9 cellular contexts compared by ENCODE assay signal in genomic region chr1:9069324-9070100, GRCh38. TPM values are rescaled to one million over a fixed set of nuclear protein-coding genes. Genes with fewer than 3 reads are reported as not detected.
DNase-seq lines count a peak whose midpoint lies in the region; ATAC-seq and TF ChIP-seq lines count a peak whose summit lies in the region.
"Had no signal": no experiment of that assay in that cellular context is flagged by ENCODE, and none has a peak within 500 bp of the region (broad histone marks: within the 10 kb centered on the region; RNA-seq: fewer than 3 reads in every experiment).

Gene SLC2A5 (minus strand): TSS chr1:9069635. CDS start chr1:9069536, 99 bp downstream.

- no peak for TF ChIP-seq CTCF in glutamatergic neuron (IDR thresholded peaks at IDR 0.05; ENCODE audit: partially characterized antibody, unreplicated experiment)
- no peak for TF ChIP-seq CTCF in PC-3 (conservative IDR thresholded peaks at IDR 0.05; ENCODE audit: low read depth, low read length)

- no peak within 1 kb of the TSS for H3K4me2 ChIP-seq in PC-3 (ENCODE audit: low read length)

- H3K4me3 Mint-ChIP-seq in activated naive CD4-positive, alpha-beta T cell treated with anti-CD3 and anti-CD28 coated beads, Interleukin-2, amount 10 ng/mL, durations not matched to agents 7 days and 5 days, result no peak within 1 kb of the TSS
- peak within 1 kb of the TSS; percentile 43 for H3K4me3 Mint-ChIP-seq in glutamatergic neuron (ENCODE audit: unreplicated experiment)
- peak within 1 kb of the TSS; percentile 73 for H3K4me3 Mint-ChIP-seq in stimulated activated memory B cell treated with anti-CD40 and anti-IgM and Interleukin-4, amounts not matched to agents 10 μg/mL and 1 μg/mL and 100 μg/mL, for 72 hours

- no peak within 1 kb of the TSS for H3K27ac ChIP-seq in PC-3 (ENCODE audit: low read length)
- H3K27ac ChIP-seq: parathyroid adenoma had no signal

- H3K27me3 ChIP-seq in PC-3 (ENCODE audit: low read length), result no peaks in the 10 kb centered on the region

- no peak within 1 kb of the TSS for H3K9ac ChIP-seq in PC-3 (ENCODE audit: low read length)
- H3K9ac ChIP-seq: parathyroid adenoma had no signal

- no peaks in the 10 kb centered on the region for H3K79me2 ChIP-seq in PC-3 (ENCODE audit: low read length)
- H3K79me2 ChIP-seq: parathyroid adenoma had no signal

- BruUV-seq in PC-3 (replicated peaks; lab: Mats Ljungman, UMichigan), result no TSS peak

- H3K27ac Mint-ChIP-seq in activated naive CD4-positive, alpha-beta T cell treated with anti-CD3 and anti-CD28 coated beads, Interleukin-2, amount 50 U/mL, for 72 hours, result peak within 1 kb of the TSS; percentile 14 to 25
- no peak within 1 kb of the TSS for H3K27ac Mint-ChIP-seq in activated naive CD4-positive, alpha-beta T cell treated with anti-CD3 and anti-CD28 coated beads, Interleukin-2, amount 10 ng/mL, durations not matched to agents 7 days and 5 days
- H3K27ac Mint-ChIP-seq in glutamatergic neuron (ENCODE audit: unreplicated experiment), result peak within 1 kb of the TSS; percentile 43
- peak within 1 kb of the TSS; percentile 84 for H3K27ac Mint-ChIP-seq in stimulated activated memory B cell treated with anti-CD40 and anti-IgM and Interleukin-4, amounts not matched to agents 10 μg/mL and 1 μg/mL and 100 μg/mL, for 72 hours

- peaks cover 7% of the 10 kb centered on the region; the same call in 1 of the 2 replicates for H3K4me1 ChIP-seq in PC-3 (ENCODE audit: insufficient read depth, low read length)

- no peaks in the 10 kb centered on the region for H3K9me2 ChIP-seq in PC-3 (replicated peaks; ENCODE audit: low read length)

- no peaks in the 10 kb centered on the region for H3K36me3 Mint-ChIP-seq in activated naive CD4-positive, alpha-beta T cell treated with anti-CD3 and anti-CD28 coated beads, Interleukin-2, amount 50 U/mL, for 72 hours
- no peaks in the 10 kb centered on the region for H3K36me3 Mint-ChIP-seq in activated naive CD4-positive, alpha-beta T cell treated with anti-CD3 and anti-CD28 coated beads, Interleukin-2, amount 10 ng/mL, durations not matched to agents 7 days and 5 days
- no peaks in the 10 kb centered on the region for H3K36me3 Mint-ChIP-seq in glutamatergic neuron (ENCODE audit: unreplicated experiment)
- no peaks in the 10 kb centered on the region for H3K36me3 Mint-ChIP-seq in stimulated activated memory B cell treated with anti-CD40 and anti-IgM and Interleukin-4, amounts not matched to agents 10 μg/mL and 1 μg/mL and 100 μg/mL, for 72 hours

- peaks cover 17% of the 10 kb centered on the region for H3K4me1 Mint-ChIP-seq in activated naive CD4-positive, alpha-beta T cell treated with anti-CD3 and anti-CD28 coated beads, Interleukin-2, amount 10 ng/mL, durations not matched to agents 7 days and 5 days
- H3K4me1 Mint-ChIP-seq in glutamatergic neuron (ENCODE audit: low read depth, unreplicated experiment), result peaks cover 25% of the 10 kb centered on the region
- peaks cover 38% of the 10 kb centered on the region for H3K4me1 Mint-ChIP-seq in stimulated activated memory B cell treated with anti-CD40 and anti-IgM and Interleukin-4, amounts not matched to agents 10 μg/mL and 1 μg/mL and 100 μg/mL, for 72 hours

- peaks cover 36% of the 10 kb centered on the region for H3K27me3 Mint-ChIP-seq in activated naive CD4-positive, alpha-beta T cell treated with anti-CD3 and anti-CD28 coated beads, Interleukin-2, amount 10 ng/mL, durations not matched to agents 7 days and 5 days
- H3K27me3 Mint-ChIP-seq in glutamatergic neuron (ENCODE audit: unreplicated experiment), result peaks cover 2% of the 10 kb centered on the region
- no peaks in the 10 kb centered on the region for H3K27me3 Mint-ChIP-seq in stimulated activated memory B cell treated with anti-CD40 and anti-IgM and Interleukin-4, amounts not matched to agents 10 μg/mL and 1 μg/mL and 100 μg/mL, for 72 hours

- no peak for ATAC-seq in activated naive CD4-positive, alpha-beta T cell treated with anti-CD3 and anti-CD28 coated beads, Interleukin-2, amount 50 U/mL, for 72 hours
- ATAC-seq in HG02943 (IDR thresholded peaks at IDR 0.05; ENCODE audit: low read depth, unreplicated experiment), result peak; percentile 88
- peak; percentile 98 for ATAC-seq in stimulated activated memory B cell treated with anti-CD40 and anti-IgM and Interleukin-4, amounts not matched to agents 10 μg/mL and 1 μg/mL and 100 μg/mL, for 72 hours
- no peak for ATAC-seq in PC-3

- POLR2A ChIA-PET in PC-3 (lab: Charles Lee; ENCODE audit: unreplicated experiment), result no interaction called here

- H3F3A ChIP-seq in PC-3 (ENCODE audit: low read length, unreplicated experiment), result no peaks in the 10 kb centered on the region

- H3K9me3 Mint-ChIP-seq in activated naive CD4-positive, alpha-beta T cell treated with anti-CD3 and anti-CD28 coated beads, Interleukin-2, amount 50 U/mL, for 72 hours, result no peaks in the 10 kb centered on the region
- H3K9me3 Mint-ChIP-seq in activated naive CD4-positive, alpha-beta T cell treated with anti-CD3 and anti-CD28 coated beads, Interleukin-2, amount 10 ng/mL, durations not matched to agents 7 days and 5 days, result no peaks in the 10 kb centered on the region
- no peaks in the 10 kb centered on the region for H3K9me3 Mint-ChIP-seq in glutamatergic neuron (ENCODE audit: unreplicated experiment)
- H3K9me3 Mint-ChIP-seq in stimulated activated memory B cell treated with anti-CD40 and anti-IgM and Interleukin-4, amounts not matched to agents 10 μg/mL and 1 μg/mL and 100 μg/mL, for 72 hours, result no peaks in the 10 kb centered on the region

- intact Hi-C loops in PC-3 (cut with micrococcal nuclease), result no loop called here

- no peak within 1 kb of the TSS for H2AFZ ChIP-seq in PC-3 (ENCODE audit: low read length)
- H2AFZ ChIP-seq: parathyroid adenoma had no signal

- no peaks in the 10 kb centered on the region for H3K36me3 ChIP-seq in PC-3 (ENCODE audit: low read depth, low read length)

- no peaks in the 10 kb centered on the region for H3K9me3 ChIP-seq in PC-3 (ENCODE audit: low read length)

- no peak within 1 kb of the TSS for H3K4me3 ChIP-seq in PC-3 (ENCODE audit: low read length)

- DNase-seq in activated naive CD4-positive, alpha-beta T cell treated with anti-CD3 and anti-CD28 coated beads, Interleukin-2, amount 50 U/mL, for 72 hours (ENCODE audit: low spot score in 2 of 2), result no peak
- no peak for DNase-seq in activated naive CD4-positive, alpha-beta T cell treated with anti-CD3 and anti-CD28 coated beads, Interleukin-2, amount 10 ng/mL, durations not matched to agents 7 days and 5 days
- DNase-seq in NOMO-1 treated with DMSO at 0.1 percent for 48 hours (lab: John Stamatoyannopoulos, UW; ENCODE audit: unreplicated experiment) (peak; percentile 97), glutamatergic neuron (no peak), PC-3 (no peak), A172 (ENCODE audit: low spot score) (no peak)

- no peaks in the 10 kb centered on the region for H4K20me1 ChIP-seq in PC-3 (ENCODE audit: low read length)

- CTCF ChIA-PET in activated naive CD4-positive, alpha-beta T cell treated with anti-CD3 and anti-CD28 coated beads, Interleukin-2, amount 10 ng/mL, durations not matched to agents 7 days and 5 days (lab: Charles Lee), result no interaction called here
- CTCF ChIA-PET in PC-3 (lab: Charles Lee), result no interaction called here

RNA-seq across cellular contexts. Expression of gene SLC2A5, which starts in this region (rescaled TPM):
- total RNA-seq in activated naive CD4-positive, alpha-beta T cell treated with anti-CD3 and anti-CD28 coated beads, Interleukin-2, amount 50 U/mL, for 72 hours, result not detected
- total RNA-seq in glutamatergic neuron (ENCODE audit: unreplicated experiment), result 0.64 TPM
- total RNA-seq in PC-3 (2014; rRNA removed), result not detected in 2 replicates
- total RNA-seq in A172 (2014; rRNA removed; shearing (Covaris generic)), result not detected in 2 replicates

Comparison
In these comparisons a context has a peak if more than half of its experiments do, and no peak if none do; other contexts are left out.
1. ATAC-seq: peak in HG02943 (single experiment) and stimulated activated memory B cell treated with anti-CD40 and anti-IgM and Interleukin-4, amounts not matched to agents 10 μg/mL and 1 μg/mL and 100 μg/mL, for 72 hours (single experiment); none in activated naive CD4-positive, alpha-beta T cell treated with anti-CD3 and anti-CD28 coated beads, Interleukin-2, amount 50 U/mL, for 72 hours (0 of 2) and PC-3 (single experiment).